Comparison of ENCODE assay signal across 10 cellular contexts in genomic region chr15:38555686-38556334, GRCh38. TPM values are rescaled to one million over a fixed set of nuclear protein-coding genes. Genes with fewer than 3 reads are reported as not detected.
DNase-seq lines count a peak whose midpoint lies in the region; ATAC-seq and TF ChIP-seq lines count a peak whose summit lies in the region.
"Had no signal": no experiment of that assay in that cellular context is flagged by ENCODE, and none has a peak within 500 bp of the region (broad histone marks: within the 10 kb centered on the region; RNA-seq: fewer than 3 reads in every experiment).

No MANE protein-coding gene starts in this region.

- H3K4me1 Mint-ChIP-seq in activated naive CD4-positive, alpha-beta T cell treated with anti-CD3 and anti-CD28 coated beads, Interleukin-2, amount 10 ng/mL, durations not matched to agents 7 days and 5 days, result peaks cover 98% of the 10 kb centered on the region

- peaks cover 0 to 10% (median 4%) of the 10 kb centered on the region in 3 donors for H3K27me3 ChIP-seq in gastrocnemius medialis

- intact Hi-C loops in gastrocnemius medialis (cut with DNase I; ENCODE audit: low total_unique reads), result no loop called here

- no peak overlapping the region for H3K27ac ChIP-seq in gastrocnemius medialis
- H3K27ac ChIP-seq: KMS-11 had no signal

- H3K36me3 ChIP-seq in gastrocnemius medialis, result no peaks in the 10 kb centered on the region
- H3K36me3 ChIP-seq: HAP-1 had no signal

- no peaks in the 10 kb centered on the region for H3K4me1 ChIP-seq in gastrocnemius medialis
- H3K4me1 ChIP-seq: HAP-1 had no signal

- H3K4me3 Mint-ChIP-seq in activated naive CD4-positive, alpha-beta T cell treated with anti-CD3 and anti-CD28 coated beads, Interleukin-2, amount 10 ng/mL, durations not matched to agents 7 days and 5 days, result peak overlapping the region; percentile 17

- peak; percentile 93 for DNase-seq in EH (ENCODE audit: low read depth)
- no peak for DNase-seq in activated naive CD4-positive, alpha-beta T cell treated with anti-CD3 and anti-CD28 coated beads, Interleukin-2, amount 10 ng/mL, durations not matched to agents 7 days and 5 days
- peak; percentile 71 for DNase-seq in left kidney (ENCODE audit: low read depth, low spot score)
- DNase-seq in 8988T, result no peak
- DNase-seq in gastrocnemius medialis, result no peak
- DNase-seq in DMS114 treated with DMSO at 0.1 percent for 48 hours (lab: John Stamatoyannopoulos, UW; ENCODE audit: unreplicated experiment), result no peak
- no peak for DNase-seq in KBM-7

- H3K36me3 Mint-ChIP-seq in activated naive CD4-positive, alpha-beta T cell treated with anti-CD3 and anti-CD28 coated beads, Interleukin-2, amount 10 ng/mL, durations not matched to agents 7 days and 5 days, result peaks cover 86% of the 10 kb centered on the region

- no peaks in the 10 kb centered on the region for H3K9me3 ChIP-seq in gastrocnemius medialis
- H3K9me3 ChIP-seq: HAP-1 had no signal

- peak; percentile 46 for ATAC-seq in HG02678 (IDR thresholded peaks at IDR 0.05; ENCODE audit: unreplicated experiment)
- ATAC-seq in gastrocnemius medialis, result no peak

- no peak for TF ChIP-seq POLR2A in gastrocnemius medialis (IDR thresholded peaks at IDR 0.05)

- peak overlapping the region; percentile 75 for H3K27ac Mint-ChIP-seq in activated naive CD4-positive, alpha-beta T cell treated with anti-CD3 and anti-CD28 coated beads, Interleukin-2, amount 10 ng/mL, durations not matched to agents 7 days and 5 days

- no peaks in the 10 kb centered on the region for H3K9me3 Mint-ChIP-seq in activated naive CD4-positive, alpha-beta T cell treated with anti-CD3 and anti-CD28 coated beads, Interleukin-2, amount 10 ng/mL, durations not matched to agents 7 days and 5 days

- no peak for TF ChIP-seq CTCF in gastrocnemius medialis (IDR thresholded peaks at IDR 0.05 in 4 of 5, conservative IDR thresholded peaks at IDR 0.05 in 1 of 5)

- H3K27me3 Mint-ChIP-seq in activated naive CD4-positive, alpha-beta T cell treated with anti-CD3 and anti-CD28 coated beads, Interleukin-2, amount 10 ng/mL, durations not matched to agents 7 days and 5 days, result no peaks in the 10 kb centered on the region

- in situ Hi-C loops in gastrocnemius medialis (cut with MboI; ENCODE audit: low sequenced_read_pairs in 4 of 4), result no loop called here
- in situ Hi-C loops in KBM-7 (cut with MboI; ENCODE audit: low pct_unique_long_range_greater_than_20kb, low sequenced_read_pairs), result no loop called here

- CTCF ChIA-PET in activated naive CD4-positive, alpha-beta T cell treated with anti-CD3 and anti-CD28 coated beads, Interleukin-2, amount 10 ng/mL, durations not matched to agents 7 days and 5 days (lab: Charles Lee), result interaction anchor here (0.7 to 4.9 kb wide), 5 partner anchors 8 to 134 kb away, joined by 3 to 25 read pairs (median 4); partner anchors contain the start of gene RASGRP1

- no peak overlapping the region for H3K4me3 ChIP-seq in gastrocnemius medialis
- H3K4me3 ChIP-seq: HAP-1 had no signal

RNA-seq across cellular contexts. Expression of gene RASGRP1, which starts 8.8 kb away (rescaled TPM):
- total RNA-seq in gastrocnemius medialis, result under 1 TPM in 2 of 4 donors, not detected in 2; 0.44 to 0.85 TPM

Comparison
In these comparisons a context has a peak if more than half of its experiments do, and no peak if none do; other contexts are left out.
1. DNase-seq: peak in EH (single experiment) and left kidney (single experiment); none in activated naive CD4-positive, alpha-beta T cell treated with anti-CD3 and anti-CD28 coated beads, Interleukin-2, amount 10 ng/mL, durations not matched to agents 7 days and 5 days (single experiment), 8988T (single experiment), gastrocnemius medialis (0 of 2), DMS114 treated with DMSO at 0.1 percent for 48 hours (single experiment) and KBM-7 (single experiment).